23 cellular contexts compared by ENCODE assay signal in genomic region chr5:42806701-42807262, GRCh38. TPM values are rescaled to one million over a fixed set of nuclear protein-coding genes. Genes with fewer than 3 reads are reported as not detected.
A peak's percentile ranks its signal among the peaks of the same experiment; 100 is the strongest.
DNase-seq lines count a peak whose midpoint lies in the region; ATAC-seq, FAIRE-seq and TF ChIP-seq lines count a peak whose summit lies in the region.
"Had no signal": no experiment of that assay in that cellular context is flagged by ENCODE, and none has a peak within 500 bp of the region (broad histone marks: within the 10 kb centered on the region; RNA-seq: fewer than 3 reads in every experiment).

No MANE protein-coding gene starts in this region.

- in situ Hi-C loops in transverse colon (cut with MboI; ENCODE audit: low pct_ligation_motif_present in 1 of 4, low pct_unique_long_range_greater_than_20kb in 1 of 4, low sequenced_read_pairs in 3 of 4), result no loop called here

- H3K27ac ChIP-seq in left ventricle myocardium inferior (replicated peaks), result no peak overlapping the region
- H3K27ac ChIP-seq in lower lobe of right lung, result no peak overlapping the region
- no peak overlapping the region for H3K27ac ChIP-seq in transverse colon
- H3K27ac ChIP-seq: 22Rv1, BLaER1, C4-2B had no signal

- no peak for TF ChIP-seq EP300 in transverse colon (IDR thresholded peaks at IDR 0.05; ENCODE audit: low read depth)

- ATAC-seq in left cardiac atrium, result no peak
- ATAC-seq in lower lobe of right lung, result no peak
- ATAC-seq in HG02678 (IDR thresholded peaks at IDR 0.05; ENCODE audit: unreplicated experiment), result no peak
- ATAC-seq: CD8-positive, alpha-beta T cell; GM12878 had no signal

- FAIRE-seq in islet of Langerhans (lab: Jason Lieb, UNC), result peak; percentile 91
- FAIRE-seq: A204.1, G401.6, GM12878, H54 had no signal

- no peaks in the 10 kb centered on the region for H3K9me3 ChIP-seq in left ventricle myocardium inferior (replicated peaks)
- H3K9me3 ChIP-seq in lower lobe of right lung, result no peaks in the 10 kb centered on the region
- H3K9me3 ChIP-seq in transverse colon, result no peaks in the 10 kb centered on the region
- H3K9me3 ChIP-seq: BLaER1, Caco-2, HAP-1 had no signal

- H3K27me3 ChIP-seq in left ventricle myocardium inferior (ENCODE audit: low read depth), result no peaks in the 10 kb centered on the region
- H3K27me3 ChIP-seq in lower lobe of right lung (ENCODE audit: low read depth), result no peaks in the 10 kb centered on the region
- H3K27me3 ChIP-seq in transverse colon, result no peaks in the 10 kb centered on the region
- H3K27me3 ChIP-seq: BLaER1 had no signal

- H3K4me3 ChIP-seq in left ventricle myocardium inferior (peak overlapping the region; percentile 70), lower lobe of right lung (peak overlapping the region; percentile 61), transverse colon (peak overlapping the region in 1 of 4 donors; percentile 63)
- H3K4me3 ChIP-seq: BLaER1, GM12878, HAP-1 had no signal

- TF ChIP-seq POLR2A in transverse colon (IDR thresholded peaks at IDR 0.05), result peak; percentile 14

- WGBS in transverse colon (ENCODE audit: low coverage in 1 of 2), 2 donors, result 84 to 90% methylated on average over 3 of the region's 3 CpGs

- H3K4me1 ChIP-seq in left ventricle myocardium inferior (peaks cover 53% of the 10 kb centered on the region), lower lobe of right lung (peaks cover 27% of the 10 kb centered on the region), transverse colon (peaks cover 0 to 28% (median 3%) of the 10 kb centered on the region in 4 donors)
- H3K4me1 ChIP-seq: HAP-1 had no signal

- no peak for DNase-seq in left ventricle myocardium inferior
- no peak for DNase-seq in left cardiac atrium
- no peak for DNase-seq in lower lobe of right lung
- DNase-seq in transverse colon, result no peak
- no peak for DNase-seq in OCI-M1 (lab: John Stamatoyannopoulos, UW)
- DNase-seq in NCI-H146 treated with DMSO at 0.1 percent for 48 hours (lab: John Stamatoyannopoulos, UW; ENCODE audit: unreplicated experiment), result no peak
- DNase-seq: Caco-2; CD4-positive, CD25-positive, alpha-beta regulatory T cell; CD8-positive, alpha-beta T cell; DMS153; DND-41; GOT3; HFFc6 had no signal

- TF ChIP-seq CTCF in left ventricle myocardium inferior (IDR thresholded peaks at IDR 0.05; ENCODE audit: borderline replicate concordance) (no peak), lower lobe of right lung (IDR thresholded peaks at IDR 0.05) (no peak), transverse colon (IDR thresholded peaks at IDR 0.05) (no peak)

- H3K36me3 ChIP-seq in left ventricle myocardium inferior (peaks cover 61% of the 10 kb centered on the region), lower lobe of right lung (peaks cover 62% of the 10 kb centered on the region), transverse colon (peaks cover 0 to 46% (median 8%) of the 10 kb centered on the region in 4 donors)
- H3K36me3 ChIP-seq: BLaER1, HAP-1 had no signal

- intact Hi-C loops in left ventricle myocardium inferior (cut with micrococcal nuclease) (loop anchor here (5.0 kb wide), 1 partner anchor 76 kb away; no protein-coding TSS in a partner anchor), left cardiac atrium (cut with DNase I) (loop anchor here in 1 of 2 donors (5.0 kb wide), 1 partner anchor 86 kb away; no protein-coding TSS in a partner anchor), lower lobe of right lung (cut with DNase I) (loop anchor here (5.0 kb wide), 1 partner anchor 81 kb away; no protein-coding TSS in a partner anchor), transverse colon (cut with DNase I; ENCODE audit: low total_unique reads) (no loop called here)

RNA-seq across cellular contexts. Expression of gene SELENOP, which starts 4.9 kb away (rescaled TPM):
- 213 TPM for total RNA-seq in left ventricle myocardium inferior
- total RNA-seq in left cardiac atrium, result 100 to 1,000 TPM; 193 to 416 TPM
- total RNA-seq in lower lobe of right lung, result 705 TPM
- total RNA-seq in transverse colon, result 1,000 to 10,000 TPM in 1 of 4 donors, 100 to 1,000 TPM in 3; 129 to 1,504 (median 872) TPM

RNA-seq across cellular contexts. Expression of gene CCDC152, which starts 50.2 kb away (rescaled TPM):
- total RNA-seq in left ventricle myocardium inferior, result 0.80 TPM
- total RNA-seq in left cardiac atrium, result 1 to 10 TPM; 2.3 to 2.7 TPM
- total RNA-seq in lower lobe of right lung, result 1.3 TPM
- total RNA-seq in transverse colon, result under 1 TPM in 1 of 4 donors, not detected in 3; 0.48 TPM
- total RNA-seq: Caco-2 had no signal
